In genomic region chr15:82726816-82727215, GRCh38 we compare ENCODE assay signal across 15 cellular contexts. TPM values are rescaled to one million over a fixed set of nuclear protein-coding genes. Genes with fewer than 3 reads are reported as not detected.
A peak's percentile ranks its signal among the peaks of the same experiment; 100 is the strongest.
DNase-seq lines count a peak whose midpoint lies in the region; ATAC-seq and TF ChIP-seq lines count a peak whose summit lies in the region.
"Had no signal": no experiment of that assay in that cellular context is flagged by ENCODE, and none has a peak within 500 bp of the region (broad histone marks: within the 10 kb centered on the region; RNA-seq: fewer than 3 reads in every experiment).

No MANE protein-coding gene starts in this region.

- TF ChIP-seq POLR2A in upper lobe of left lung (IDR thresholded peaks at IDR 0.05) = no peak

- ATAC-seq in upper lobe of left lung (ENCODE audit: low FRiP score in 2 of 2) = peak; percentile 16 to 34
- ATAC-seq: CD8-positive, alpha-beta T cell had no signal

- TF ChIP-seq EP300 in upper lobe of left lung (IDR thresholded peaks at IDR 0.05) = no peak

- no peaks in the 10 kb centered on the region for H3K4me1 ChIP-seq in upper lobe of left lung
- H3K4me1 ChIP-seq: BLaER1 treated with 17β-estradiol and CSF1 and Interleukin-3, amounts not matched to agents 10 nM and 100 nM; Caco-2 had no signal

- H3K27ac ChIP-seq in upper lobe of left lung = no peak overlapping the region
- H3K27ac ChIP-seq: BLaER1 treated with 17β-estradiol and CSF1 and Interleukin-3, amounts not matched to agents 10 nM and 100 nM; C4-2B had no signal

- no peaks in the 10 kb centered on the region for H3K9me3 ChIP-seq in upper lobe of left lung
- H3K9me3 ChIP-seq: BLaER1 treated with 17β-estradiol and CSF1 and Interleukin-3, amounts not matched to agents 10 nM and 100 nM; Caco-2 had no signal

- H3K36me3 ChIP-seq in upper lobe of left lung = no peaks in the 10 kb centered on the region

- H3K27me3 ChIP-seq in upper lobe of left lung = no peaks in the 10 kb centered on the region
- H3K27me3 ChIP-seq: BLaER1 treated with 17β-estradiol and CSF1 and Interleukin-3, amounts not matched to agents 10 nM and 100 nM had no signal

- peak; percentile 37 for DNase-seq in islet precursor cell
- peak in 1 of 2 donors; percentile 34 for DNase-seq in upper lobe of left lung
- no peak for DNase-seq in NCI-H524 treated with DMSO at 0.1 percent for 48 hours (lab: John Stamatoyannopoulos, UW)
- DNase-seq in activated CD8-positive, alpha-beta memory T cell treated with anti-CD3 and anti-CD28 coated beads, Interleukin-2, amount 50 U/mL, for 4 hours = no peak
- DNase-seq in NCI-H2107 treated with DMSO at 0.1 percent for 48 hours (lab: John Stamatoyannopoulos, UW; ENCODE audit: unreplicated experiment) = no peak
- DNase-seq: 8988T; AML-193; Caco-2; Calu3; CD4-positive, alpha-beta T cell; CD8-positive, alpha-beta T cell; DMS79 treated with DMSO at 0.1 percent for 48 hours; GF-D8 had no signal

- 93 to 100% methylated on average over 3 to 7 of the region's 10 CpGs for WGBS in upper lobe of left lung, 2 donors

- H3K4me3 ChIP-seq in upper lobe of left lung = no peak overlapping the region
- H3K4me3 ChIP-seq: BLaER1 treated with 17β-estradiol and CSF1 and Interleukin-3, amounts not matched to agents 10 nM and 100 nM had no signal

- TF ChIP-seq CTCF in upper lobe of left lung (IDR thresholded peaks at IDR 0.05) = no peak

RNA-seq across cellular contexts. Expression of gene AP3B2, which starts 17.1 kb away (rescaled TPM):
- 10 to 100 TPM in 1 of 6 donors, 1 to 10 TPM in 3, under 1 TPM in 2; 0.39 to 25.1 (median 3.8) TPM for total RNA-seq in upper lobe of left lung
